25 cellular contexts compared by ENCODE assay signal in genomic region chr14:24059841-24060388, GRCh38. TPM values are rescaled to one million over a fixed set of nuclear protein-coding genes. Genes with fewer than 3 reads are reported as not detected.
"Had no signal": no experiment of that assay in that cellular context is flagged by ENCODE, and none has a peak within 500 bp of the region (broad histone marks: within the 10 kb centered on the region; RNA-seq: fewer than 3 reads in every experiment).

No MANE protein-coding gene starts in this region.

- ATAC-seq: activated CD8-positive, alpha-beta T cell treated with anti-CD3 and anti-CD28 coated beads, Interleukin-2, amount 10 ng/mL, durations not matched to agents 7 days and 5 days; activated naive CD8-positive, alpha-beta T cell treated with anti-CD3 and anti-CD28 coated beads, Interleukin-2, amount 50 U/mL, for 24 hours; psoas muscle; right cardiac atrium; stimulated activated naive CD8-positive, alpha-beta T cell treated with anti-CD3 and anti-CD28 coated beads, Interleukin-15, amount 100 ng/mL, for 72 hours had no signal

- DNase-seq: activated CD4-positive, alpha-beta T cell treated with anti-CD3 and anti-CD28 coated beads, Interleukin-2, amount 10 ng/mL, durations not matched to agents 24 days and 14 days; activated CD8-positive, alpha-beta T cell treated with anti-CD3 and anti-CD28 coated beads, Interleukin-2, amount 10 ng/mL, durations not matched to agents 7 days and 5 days; activated naive CD8-positive, alpha-beta T cell treated with anti-CD3 and anti-CD28 coated beads, Interleukin-2, amount 50 U/mL, for 24 hours; activated T-cell treated with anti-CD3 and anti-CD28 coated beads, Interleukin-2, amount 50 U/mL, for 24 hours; brain microvascular endothelial cell; central memory CD4-positive, alpha-beta T cell; foreskin fibroblast; hypothalamus; islet precursor cell; mammary epithelial cell; midbrain; nephron progenitor cell; psoas muscle; right cardiac atrium; stimulated activated naive CD8-positive, alpha-beta T cell treated with anti-CD3 and anti-CD28 coated beads, Interleukin-15, amount 100 ng/mL, for 72 hours; T1000 had no signal

- H3K9me3 Mint-ChIP-seq: activated CD4-positive, alpha-beta T cell treated with anti-CD3 and anti-CD28 coated beads, Interleukin-2, amount 10 ng/mL, durations not matched to agents 24 days and 14 days; activated naive CD4-positive, alpha-beta T cell treated with anti-CD3 and anti-CD28 coated beads, Interleukin-2, amount 10 ng/mL, durations not matched to agents 7 days and 5 days; activated naive CD8-positive, alpha-beta T cell treated with anti-CD3 and anti-CD28 coated beads, Interleukin-2, amount 50 U/mL, for 24 hours; activated T-cell treated with anti-CD3 and anti-CD28 coated beads, Interleukin-2, amount 50 U/mL, for 24 hours; nephron progenitor cell; stimulated activated naive CD8-positive, alpha-beta T cell treated with anti-CD3 and anti-CD28 coated beads, Interleukin-15, amount 100 ng/mL, for 72 hours; type B pancreatic cell had no signal

- H3K27ac Mint-ChIP-seq: activated CD4-positive, alpha-beta T cell treated with anti-CD3 and anti-CD28 coated beads, Interleukin-2, amount 10 ng/mL, durations not matched to agents 24 days and 14 days; activated CD8-positive, alpha-beta T cell treated with anti-CD3 and anti-CD28 coated beads, Interleukin-2, amount 10 ng/mL, durations not matched to agents 7 days and 5 days; activated naive CD4-positive, alpha-beta T cell treated with anti-CD3 and anti-CD28 coated beads, Interleukin-2, amount 10 ng/mL, durations not matched to agents 7 days and 5 days; activated naive CD8-positive, alpha-beta T cell treated with anti-CD3 and anti-CD28 coated beads, Interleukin-2, amount 50 U/mL, for 24 hours; activated T-cell treated with anti-CD3 and anti-CD28 coated beads, Interleukin-2, amount 50 U/mL, for 24 hours; nephron progenitor cell; type B pancreatic cell had no signal

- H3K27me3 Mint-ChIP-seq: activated CD4-positive, alpha-beta T cell treated with anti-CD3 and anti-CD28 coated beads, Interleukin-2, amount 10 ng/mL, durations not matched to agents 24 days and 14 days had no signal

- H3K4me3 Mint-ChIP-seq: activated CD4-positive, alpha-beta T cell treated with anti-CD3 and anti-CD28 coated beads, Interleukin-2, amount 10 ng/mL, durations not matched to agents 24 days and 14 days; activated CD8-positive, alpha-beta T cell treated with anti-CD3 and anti-CD28 coated beads, Interleukin-2, amount 10 ng/mL, durations not matched to agents 7 days and 5 days; activated naive CD4-positive, alpha-beta T cell treated with anti-CD3 and anti-CD28 coated beads, Interleukin-2, amount 10 ng/mL, durations not matched to agents 7 days and 5 days; activated naive CD8-positive, alpha-beta T cell treated with anti-CD3 and anti-CD28 coated beads, Interleukin-2, amount 50 U/mL, for 24 hours; activated T-cell treated with anti-CD3 and anti-CD28 coated beads, Interleukin-2, amount 50 U/mL, for 24 hours; nephron progenitor cell; stimulated activated naive CD8-positive, alpha-beta T cell treated with anti-CD3 and anti-CD28 coated beads, Interleukin-15, amount 100 ng/mL, for 72 hours; type B pancreatic cell had no signal

- H3K36me3 ChIP-seq: brain microvascular endothelial cell had no signal

- H3K4me1 Mint-ChIP-seq: activated naive CD8-positive, alpha-beta T cell treated with anti-CD3 and anti-CD28 coated beads, Interleukin-2, amount 50 U/mL, for 24 hours had no signal

- H3K27me3 ChIP-seq: brain microvascular endothelial cell, dorsolateral prefrontal cortex had no signal

- FAIRE-seq: colon had no signal

- H3K27ac ChIP-seq: brain microvascular endothelial cell, dorsolateral prefrontal cortex, epithelial cell of prostate, psoas muscle, skin epidermis had no signal

- H3K4me1 ChIP-seq: psoas muscle had no signal

- H3K4me3 ChIP-seq: dorsolateral prefrontal cortex, psoas muscle, skin epidermis had no signal

- H3K9me3 ChIP-seq: psoas muscle had no signal

- H3K36me3 Mint-ChIP-seq: activated naive CD4-positive, alpha-beta T cell treated with anti-CD3 and anti-CD28 coated beads, Interleukin-2, amount 10 ng/mL, durations not matched to agents 7 days and 5 days; type B pancreatic cell had no signal

RNA-seq across cellular contexts. Expression of gene CPNE6, which starts 11.4 kb away (rescaled TPM):
- total RNA-seq: activated CD4-positive, alpha-beta T cell treated with anti-CD3 and anti-CD28 coated beads, Interleukin-2, amount 10 ng/mL, durations not matched to agents 24 days and 14 days; mammary epithelial cell; myocyte; osteocyte; psoas muscle; T-helper 1 cell treated with Interleukin-12 subunit alpha and Interleukin-12 subunit beta and Interleukin-4 antibody, amounts not matched to agents 30 ng/mL and 1 ng/mL, for 36 hours had no signal
- polyA plus RNA-seq: mammary epithelial cell had no signal
